Comparison of ENCODE assay signal across 13 cellular contexts in the genomic region with DNA sequence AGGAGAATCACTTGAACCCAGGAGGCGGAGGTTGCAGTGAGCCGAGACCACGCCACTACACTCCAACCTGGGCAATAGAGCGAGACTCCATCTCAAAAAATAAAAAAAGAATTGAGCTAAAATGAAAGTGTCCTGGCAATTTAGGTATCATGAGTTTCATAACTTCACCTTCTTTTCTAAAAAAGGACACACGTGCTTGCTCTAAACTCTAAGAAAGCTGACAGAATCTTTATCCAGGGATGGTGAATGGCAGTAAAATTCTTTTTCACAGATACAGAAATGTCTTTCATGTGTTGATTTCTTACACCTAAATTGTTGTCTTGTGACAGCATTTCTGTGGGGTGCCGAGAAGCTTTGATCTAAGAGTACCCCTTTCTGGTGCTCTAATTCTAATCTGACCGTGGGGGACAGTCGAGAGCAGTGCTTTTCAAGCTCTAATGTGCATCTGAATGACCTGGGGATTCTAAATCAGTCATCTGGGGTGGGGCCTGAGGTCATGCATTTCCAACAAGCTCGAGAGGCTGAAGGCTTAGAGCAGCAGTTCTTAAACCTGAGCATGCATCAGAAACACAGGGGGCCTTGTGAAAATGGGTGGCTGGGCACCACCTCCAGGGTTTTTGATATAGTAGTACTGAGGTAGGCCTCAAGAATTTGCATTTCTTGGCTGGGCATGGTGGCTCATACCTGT. TPM values are rescaled to one million over a fixed set of nuclear protein-coding genes. Genes with fewer than 3 reads are reported as not detected.
DNase-seq lines count a peak whose midpoint lies in the region; ATAC-seq and TF ChIP-seq lines count a peak whose summit lies in the region.
"Had no signal": no experiment of that assay in that cellular context is flagged by ENCODE, and none has a peak within 500 bp of the region (broad histone marks: within the 10 kb centered on the region; RNA-seq: fewer than 3 reads in every experiment).

No MANE protein-coding gene starts in this region.

- no peaks in the 10 kb centered on the region for H3K9me3 ChIP-seq in iPS DF 6.9 (ENCODE audit: control insufficient read depth, insufficient read depth, low read length)
- no peaks in the 10 kb centered on the region for H3K9me3 ChIP-seq in tibial artery

- TF ChIP-seq CTCF in osteocyte (IDR thresholded peaks at IDR 0.05) (no peak), tibial artery (IDR thresholded peaks at IDR 0.05) (no peak)

- no peak overlapping the region for H3K4me3 ChIP-seq in iPS DF 6.9 (ENCODE audit: low read length)
- H3K4me3 ChIP-seq in tibial artery = no peak overlapping the region

- peak; percentile 9 for DNase-seq in iPS DF 6.9 (ENCODE audit: low read depth, low spot score)
- no peak for DNase-seq in osteocyte (ENCODE audit: extremely low spot score, unreplicated experiment)
- DNase-seq in SK-N-DZ (ENCODE audit: low spot score) = no peak
- DNase-seq in NCI-H748 treated with DMSO at 0.1 percent for 48 hours (lab: John Stamatoyannopoulos, UW) = no peak
- DNase-seq in tibial artery = no peak
- DNase-seq: activated T-cell treated with anti-CD3 and anti-CD28 coated beads, Interleukin-2, amount 50 U/mL, for 72 hours; head of caudate nucleus; NCI-H2107 had no signal

- peaks cover 49% of the 10 kb centered on the region for H3K27me3 Mint-ChIP-seq in osteocyte (ENCODE audit: unreplicated experiment)

- no peaks in the 10 kb centered on the region for H3K4me1 Mint-ChIP-seq in osteocyte (ENCODE audit: unreplicated experiment)

- ATAC-seq in GM18517 (IDR thresholded peaks at IDR 0.05; ENCODE audit: unreplicated experiment) (peak; percentile 43), GM21576 (IDR thresholded peaks at IDR 0.05; ENCODE audit: unreplicated experiment) (peak; percentile 38), HG03175 (IDR thresholded peaks at IDR 0.05; ENCODE audit: unreplicated experiment) (peak; percentile 49)

- H3K27ac ChIP-seq in iPS DF 6.9 (ENCODE audit: low read length) (no peak overlapping the region), tibial artery (no peak overlapping the region)
- H3K27ac ChIP-seq: HL-60 had no signal

- H3K27me3 ChIP-seq in iPS DF 6.9 (ENCODE audit: control insufficient read depth, insufficient read depth, low read length) (peaks cover 20% of the 10 kb centered on the region; the same call in 1 of the 2 replicates), tibial artery (peaks cover 0 to 4% of the 10 kb centered on the region in 2 donors)

- H3K36me3 Mint-ChIP-seq in osteocyte (ENCODE audit: unreplicated experiment) = no peaks in the 10 kb centered on the region

- H3K9me3 Mint-ChIP-seq in osteocyte (ENCODE audit: unreplicated experiment) = no peaks in the 10 kb centered on the region
- H3K9me3 Mint-ChIP-seq: T-helper 1 cell treated with Interleukin-12 subunit alpha and Interleukin-12 subunit beta and Interleukin-4 antibody, amounts not matched to agents 30 μg/mL and 1 μg/mL, for 36 hours had no signal

- no peak overlapping the region for H3K4me3 Mint-ChIP-seq in osteocyte (ENCODE audit: unreplicated experiment)
- H3K4me3 Mint-ChIP-seq: activated T-cell treated with anti-CD3 and anti-CD28 coated beads, Interleukin-2, amount 50 U/mL, for 72 hours; T-helper 1 cell treated with Interleukin-12 subunit alpha and Interleukin-12 subunit beta and Interleukin-4 antibody, amounts not matched to agents 30 μg/mL and 1 μg/mL, for 36 hours had no signal

- intact Hi-C loops in tibial artery (cut with DNase I; ENCODE audit: low total_unique reads) = no loop called here

- H3K27ac Mint-ChIP-seq in osteocyte (ENCODE audit: unreplicated experiment) = no peak overlapping the region
- H3K27ac Mint-ChIP-seq: activated T-cell treated with anti-CD3 and anti-CD28 coated beads, Interleukin-2, amount 50 U/mL, for 72 hours; T-helper 1 cell treated with Interleukin-12 subunit alpha and Interleukin-12 subunit beta and Interleukin-4 antibody, amounts not matched to agents 30 μg/mL and 1 μg/mL, for 36 hours had no signal

- H3K36me3 ChIP-seq in iPS DF 6.9 (ENCODE audit: control insufficient read depth, insufficient read depth, low read length) (no peaks in the 10 kb centered on the region), tibial artery (no peaks in the 10 kb centered on the region)

- WGBS in iPS DF 6.9 (ENCODE audit: insufficient coverage, insufficient read length) = no CpG with 5 or more reads among the region's 9 CpGs

- H3K4me1 ChIP-seq in iPS DF 6.9 (ENCODE audit: control insufficient read depth, insufficient read depth, low read length) = no peaks in the 10 kb centered on the region
- no peaks in the 10 kb centered on the region for H3K4me1 ChIP-seq in tibial artery

RNA-seq across cellular contexts. Expression of a gene that starts 42.1 kb away (rescaled TPM):
- 7.1 and 7.9 TPM in 2 replicates for total RNA-seq in osteocyte
- 2.1 and 3.4 TPM in 2 replicates for polyA plus RNA-seq in SK-N-DZ (2014; cell fraction: cytosol; rRNA removed)
- polyA plus RNA-seq in SK-N-DZ (2014; cell fraction: nucleus; rRNA removed) = 0.86 and 1.4 TPM in 2 replicates
